Comparison of ENCODE assay signal across 8 cellular contexts in the genomic region with DNA sequence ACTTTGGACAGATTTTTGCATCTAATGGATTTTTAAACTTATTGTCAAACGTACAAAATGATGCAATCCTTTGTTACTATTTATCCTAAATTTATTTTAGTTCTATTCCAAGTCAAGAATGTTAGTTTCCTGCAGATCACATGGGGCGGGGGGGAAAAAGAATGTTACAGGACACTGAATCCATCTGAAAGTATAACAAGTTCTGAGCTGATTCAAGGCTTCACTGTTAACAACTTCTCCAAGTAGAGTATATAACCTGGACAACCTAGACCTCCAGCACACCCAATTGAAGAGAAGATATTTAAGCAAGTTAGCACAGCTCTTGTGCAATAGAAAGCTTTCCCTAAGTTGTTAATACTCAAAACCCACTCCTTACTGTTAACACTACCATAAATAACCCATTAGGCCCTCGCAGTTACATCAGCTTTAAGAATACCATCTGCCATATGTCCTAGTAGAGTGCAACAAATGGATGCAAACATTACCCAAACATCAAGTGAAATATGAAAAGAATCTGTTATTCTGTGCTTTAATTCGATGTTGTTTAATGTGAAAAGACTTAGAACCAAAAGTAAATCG. TPM values are rescaled to one million over a fixed set of nuclear protein-coding genes. Genes with fewer than 3 reads are reported as not detected.
DNase-seq lines count a peak whose midpoint lies in the region; ATAC-seq lines count a peak whose summit lies in the region.

No MANE protein-coding gene starts in this region.

- H3K9me3 ChIP-seq in mesodermal cell (ENCODE audit: control insufficient read depth, low read length), result no peaks in the 10 kb centered on the region

- H3K27me3 Mint-ChIP-seq in central memory CD8-positive, alpha-beta T cell, result no peaks in the 10 kb centered on the region

- ATAC-seq in central memory CD8-positive, alpha-beta T cell (replicated peaks; ENCODE audit: extremely low read depth, poor library complexity, severe bottlenecking), result no peak
- ATAC-seq in HG02885 (IDR thresholded peaks at IDR 0.05; ENCODE audit: poor library complexity, unreplicated experiment) (no peak), HG03045 (IDR thresholded peaks at IDR 0.05; ENCODE audit: unreplicated experiment) (no peak), GM18868 (IDR thresholded peaks at IDR 0.05; ENCODE audit: unreplicated experiment) (no peak)

- H3K4me1 ChIP-seq in mesodermal cell (ENCODE audit: control insufficient read depth, insufficient read depth, low read length, poor library complexity, severe bottlenecking), result peaks cover 6% of the 10 kb centered on the region

- DNase-seq in NCI-H748 (lab: John Stamatoyannopoulos, UW; ENCODE audit: unreplicated experiment) (peak; percentile 21), NCI-H748 treated with DMSO at 0.1 percent for 48 hours (lab: John Stamatoyannopoulos, UW) (no peak), NOMO-1 treated with DMSO at 0.1 percent for 48 hours (lab: John Stamatoyannopoulos, UW; ENCODE audit: unreplicated experiment) (peak; percentile 77)
- no peak for DNase-seq in central memory CD8-positive, alpha-beta T cell (ENCODE audit: low spot score in 2 of 2)

- WGBS in mesodermal cell (ENCODE audit: insufficient coverage in 2 of 2), 2 experiments, result 20% methylated on average over 1 of the region's 5 CpGs; no CpG with 5 or more reads in 1 of the 2 experiments

- peak overlapping the region; percentile 96 for H3K4me3 ChIP-seq in mesodermal cell (ENCODE audit: extremely low read depth, insufficient read depth, low read length, poor library complexity, severe bottlenecking)

- peaks cover 26% of the 10 kb centered on the region for H3K4me1 Mint-ChIP-seq in central memory CD8-positive, alpha-beta T cell

- H3K9me3 Mint-ChIP-seq in central memory CD8-positive, alpha-beta T cell, result no peaks in the 10 kb centered on the region

- peak overlapping the region; percentile 97 for H3K27ac Mint-ChIP-seq in central memory CD8-positive, alpha-beta T cell (ENCODE audit: low read depth)

- peaks cover 12% of the 10 kb centered on the region for H3K36me3 Mint-ChIP-seq in central memory CD8-positive, alpha-beta T cell (ENCODE audit: insufficient read depth)

- H3K4me3 Mint-ChIP-seq in central memory CD8-positive, alpha-beta T cell, result peak overlapping the region; percentile 99

- peak overlapping the region; percentile 92 for H3K27ac ChIP-seq in mesodermal cell (ENCODE audit: low read depth, low read length, severe bottlenecking)

- peaks cover 28% of the 10 kb centered on the region for H3K36me3 ChIP-seq in mesodermal cell (ENCODE audit: control insufficient read depth, insufficient read depth, low read length)

RNA-seq across cellular contexts. Expression of a gene that starts 1.3 kb away (rescaled TPM):
- 71.0 TPM for polyA plus RNA-seq in mesodermal cell (2013, experiment 1 of 2)
- 82.8 TPM for polyA plus RNA-seq in mesodermal cell (2013, experiment 2 of 2)

Comparison
In these comparisons a context has a peak if more than half of its experiments do, and no peak if none do; other contexts are left out.
1. DNase-seq: peak in NCI-H748 (single experiment) and NOMO-1 treated with DMSO at 0.1 percent for 48 hours (single experiment); none in NCI-H748 treated with DMSO at 0.1 percent for 48 hours (single experiment) and central memory CD8-positive, alpha-beta T cell (0 of 2).